ENCODE assay signal across 8 cellular contexts in the genomic region with DNA sequence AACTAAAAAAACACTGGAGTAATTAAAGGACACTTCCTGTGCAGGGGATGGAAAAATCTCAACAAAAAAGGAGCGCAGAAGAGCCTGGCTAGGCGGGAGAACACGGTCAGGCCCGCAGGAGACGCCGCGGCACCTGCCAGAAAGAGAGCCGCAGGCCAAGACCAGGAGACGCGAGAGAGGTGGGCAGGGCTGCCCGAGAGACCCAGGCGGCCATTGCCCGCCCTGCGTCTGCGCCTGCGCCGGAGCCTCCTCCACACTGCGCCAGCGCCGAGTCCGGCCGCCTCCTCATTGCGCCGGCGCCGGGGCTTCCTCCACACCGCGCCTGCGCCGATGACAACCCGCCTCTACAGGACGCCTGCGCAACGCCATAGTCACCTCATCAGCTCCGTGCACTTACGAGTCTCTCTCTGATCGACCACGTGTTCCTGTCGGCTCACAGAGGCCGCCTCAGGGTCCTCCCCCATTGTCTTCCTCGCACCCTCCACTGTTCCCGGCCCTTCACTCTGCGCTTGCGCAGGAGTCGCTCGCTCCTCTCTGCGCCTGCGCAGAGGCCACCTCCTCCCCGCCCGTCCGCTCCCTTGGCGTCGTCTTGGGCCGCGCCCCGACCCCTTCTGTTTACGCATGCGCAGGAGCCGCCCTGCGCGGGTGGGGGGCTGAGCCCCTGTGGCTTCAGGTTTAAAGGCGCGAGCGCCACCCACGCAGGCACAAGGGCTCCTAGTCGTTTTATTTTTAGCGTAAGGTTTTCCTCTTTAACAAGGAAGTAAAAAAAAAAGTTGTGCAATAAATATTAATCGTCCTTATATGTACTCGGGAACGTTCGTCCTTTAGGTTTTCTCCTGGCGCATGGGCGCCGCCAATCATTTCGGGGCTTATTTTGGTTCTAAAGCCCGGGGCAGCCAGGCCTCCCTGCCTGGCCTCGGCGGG. TPM values are rescaled to one million over a fixed set of nuclear protein-coding genes. Genes with fewer than 3 reads are reported as not detected.
DNase-seq lines count a peak whose midpoint lies in the region; ATAC-seq, FAIRE-seq and TF ChIP-seq lines count a peak whose summit lies in the region.

No MANE protein-coding gene starts in this region.

- FAIRE-seq in H54 (lab: Jason Lieb, UNC): peak; percentile 96

- ATAC-seq in stimulated activated naive CD8-positive, alpha-beta T cell treated with anti-CD3 and anti-CD28 coated beads, Interleukin-15, Interleukin-2, amounts not matched to agents 100 U/mL and 50 U/mL, for 24 hours: peak; percentile 99

- TF ChIP-seq POLR2A in H54 (IDR thresholded peaks at IDR 0.05; ENCODE audit: low read depth, low read length) (peak; percentile 94), Raji (IDR thresholded peaks at IDR 0.05; ENCODE audit: insufficient read depth, low read depth, low read length) (peak; percentile 93)

- peak overlapping the region; percentile 78 for H3K4me3 ChIP-seq in fibroblast of the aortic adventitia (ENCODE audit: low read depth, low read length)

- peaks cover 12% of the 10 kb centered on the region for H3K36me3 Mint-ChIP-seq in nephron (ENCODE audit: low read depth)

- peak; percentile 99 for DNase-seq in ELR (ENCODE audit: low read depth)
- DNase-seq in H54 (ENCODE audit: insufficient read length, low spot score): peak; percentile 100
- DNase-seq in LoVo (ENCODE audit: low spot score): peak; percentile 100
- peak; percentile 99 for DNase-seq in activated effector memory CD4-positive, alpha-beta T cell treated with anti-CD3 and anti-CD28 coated beads, Interleukin-2, amount 50 U/mL, for 16 hours
- DNase-seq in fibroblast of the aortic adventitia (ENCODE audit: low read depth): peak; percentile 100
- peak; percentile 98 for DNase-seq in stimulated activated naive CD8-positive, alpha-beta T cell treated with anti-CD3 and anti-CD28 coated beads, Interleukin-15, Interleukin-2, amounts not matched to agents 100 U/mL and 50 U/mL, for 24 hours

- H3K9me3 Mint-ChIP-seq in nephron: no peaks in the 10 kb centered on the region

- H3K27ac Mint-ChIP-seq in nephron: peak overlapping the region; percentile 99 to 100 (median 99)

- peaks cover 31% of the 10 kb centered on the region for H3K4me1 Mint-ChIP-seq in nephron

- H3K4me3 Mint-ChIP-seq in nephron: peak overlapping the region; percentile 87 to 92 (median 91)

- peaks cover 11% of the 10 kb centered on the region for H3K27me3 Mint-ChIP-seq in nephron (ENCODE audit: low read depth)

- TF ChIP-seq CTCF in fibroblast of the aortic adventitia (IDR thresholded peaks at IDR 0.05; ENCODE audit: insufficient read depth, low read length) (no peak), nephron (IDR thresholded peaks at IDR 0.05; ENCODE audit: unreplicated experiment in 3 of 3) (no peak)

RNA-seq across cellular contexts. Expression of a gene that starts 43.2 kb away (rescaled TPM):
- 18.2 and 55.5 TPM in 2 replicates for total RNA-seq in fibroblast of the aortic adventitia (ENCODE audit: low replicate concordance)

Comparison
In these comparisons a context has a peak if more than half of its experiments do, and no peak if none do; other contexts are left out.
1. Peak in every context shown above with its lines: DNase-seq, ATAC-seq and H3K4me3 ChIP-seq.